Comparison of ENCODE assay signal across 11 cellular contexts in genomic region chr14:67602995-67603545, GRCh38. TPM values are rescaled to one million over a fixed set of nuclear protein-coding genes. Genes with fewer than 3 reads are reported as not detected.
DNase-seq lines count a peak whose midpoint lies in the region; ATAC-seq, FAIRE-seq and TF ChIP-seq lines count a peak whose summit lies in the region.
"Had no signal": no experiment of that assay in that cellular context is flagged by ENCODE, and none has a peak within 500 bp of the region (broad histone marks: within the 10 kb centered on the region; RNA-seq: fewer than 3 reads in every experiment).

No MANE protein-coding gene starts in this region.

- H3K27ac ChIP-seq in HepG2 (ENCODE audit: extremely low read length, insufficient read depth, low read length) (no peak overlapping the region), right lobe of liver (no peak overlapping the region), thyroid gland (peak overlapping the region; percentile 90 to 96 (median 95)), body of pancreas (no peak overlapping the region)

- peaks cover 39% of the 10 kb centered on the region for H3K4me1 ChIP-seq in HepG2 (ENCODE audit: insufficient read depth, low read length)
- H3K4me1 ChIP-seq in right lobe of liver: peaks cover 0 to 7% (median under 1%) of the 10 kb centered on the region in 4 donors
- H3K4me1 ChIP-seq in thyroid gland: peaks cover 13 to 23% of the 10 kb centered on the region in 2 donors
- peaks cover 19% of the 10 kb centered on the region for H3K4me1 ChIP-seq in body of pancreas

- no peak overlapping the region for H3K9ac ChIP-seq in HepG2 (ENCODE audit: insufficient read depth, low read depth, low read length)

- no peak for FAIRE-seq in HepG2 (lab: Jason Lieb, UNC)

- intact Hi-C loops in HepG2 (cut with micrococcal nuclease; ENCODE audit: unreplicated experiment) (no loop called here), right lobe of liver (cut with DNase I) (no loop called here), thyroid gland (cut with DNase I) (no loop called here), body of pancreas (cut with DNase I) (no loop called here)
- intact Hi-C loops in activated CD4-positive, alpha-beta T cell treated with anti-CD3 and anti-CD28 coated beads for 36 hours (cut with DNase I, micrococcal nuclease): loop anchor here in 1 of 2 experiments (5.0 to 10.0 kb wide), 2 partner anchors 1096 to 1192 kb away; partner anchors contain the start of genes GPHN and ZFP36L1

- no peaks in the 10 kb centered on the region for H4K20me1 ChIP-seq in HepG2 (ENCODE audit: insufficient read depth, low read length)

- 38% methylated on average over 5 of the region's 5 CpGs for WGBS in HepG2 (ENCODE audit: low lambda C conversion rate)
- 59% methylated on average over 5 of the region's 5 CpGs for WGBS in right lobe of liver (ENCODE audit: insufficient coverage, low coverage, low lambda C conversion rate, missing lambda C conversion rate)
- 24 to 33% methylated on average over 5 of the region's 5 CpGs for WGBS in thyroid gland, 2 donors
- WGBS in body of pancreas, 2 donors: 70 to 74% methylated on average over 5 of the region's 5 CpGs

- H3K4me3 Mint-ChIP-seq in activated CD4-positive, alpha-beta T cell treated with anti-CD3 and anti-CD28 coated beads for 36 hours: no peak overlapping the region

- H3K4me3 ChIP-seq in HepG2 (replicated peaks in 1 of 3; ENCODE audit: insufficient read depth in 1 of 3, low read depth in 2 of 3, low read length in 3 of 3) (peak overlapping the region in 1 of 3 experiments; percentile 21; a peak in 1 of 6 replicates), right lobe of liver (no peak overlapping the region), thyroid gland (replicated peaks in 1 of 3) (no peak overlapping the region), body of pancreas (no peak overlapping the region)

- peaks cover 3% of the 10 kb centered on the region for H3K36me3 Mint-ChIP-seq in activated CD4-positive, alpha-beta T cell treated with anti-CD3 and anti-CD28 coated beads for 36 hours (ENCODE audit: low read depth)

- H3K9me3 ChIP-seq in HepG2 (ENCODE audit: low read length) (no peaks in the 10 kb centered on the region), right lobe of liver (no peaks in the 10 kb centered on the region), thyroid gland (no peaks in the 10 kb centered on the region), body of pancreas (no peaks in the 10 kb centered on the region)

- H3K9me3 Mint-ChIP-seq in activated CD4-positive, alpha-beta T cell treated with anti-CD3 and anti-CD28 coated beads for 36 hours (ENCODE audit: low read depth): no peaks in the 10 kb centered on the region

- no peaks in the 10 kb centered on the region for H3K27me3 Mint-ChIP-seq in activated CD4-positive, alpha-beta T cell treated with anti-CD3 and anti-CD28 coated beads for 36 hours

- no peaks in the 10 kb centered on the region; a peak in 1 of 5 replicates for H3K27me3 ChIP-seq in HepG2 (ENCODE audit: control insufficient read depth in 1 of 2, insufficient read depth in 2 of 2, low read length in 2 of 2)
- no peaks in the 10 kb centered on the region for H3K27me3 ChIP-seq in right lobe of liver
- H3K27me3 ChIP-seq in thyroid gland: no peaks in the 10 kb centered on the region
- no peaks in the 10 kb centered on the region for H3K27me3 ChIP-seq in body of pancreas

- no peaks in the 10 kb centered on the region for H3K36me3 ChIP-seq in HepG2 (replicated peaks in 1 of 2; ENCODE audit: control insufficient read depth in 1 of 2, insufficient read depth in 2 of 2, low read length in 2 of 2)
- H3K36me3 ChIP-seq in right lobe of liver: no peaks in the 10 kb centered on the region
- no peaks in the 10 kb centered on the region for H3K36me3 ChIP-seq in thyroid gland
- H3K36me3 ChIP-seq in body of pancreas (replicated peaks in 1 of 2; ENCODE audit: insufficient read depth in 1 of 2, low read depth in 2 of 2): no peaks in the 10 kb centered on the region

- H2AFZ ChIP-seq in HepG2 (ENCODE audit: low read length): peak overlapping the region; percentile 11

- peaks cover 9% of the 10 kb centered on the region for H3K79me2 ChIP-seq in HepG2 (ENCODE audit: insufficient read depth, low read length)

- no peak for DNase-seq in HepG2 (ENCODE audit: low spot score)
- DNase-seq in right lobe of liver: no peak
- peak; percentile 76 for DNase-seq in NAMALWA (ENCODE audit: low spot score)
- peak; percentile 86 to 90 for DNase-seq in thyroid gland
- DNase-seq in body of pancreas: no peak
- DNase-seq in pons (ENCODE audit: low spot score): no peak
- DNase-seq in activated CD4-positive, alpha-beta T cell treated with anti-CD3 and anti-CD28 coated beads for 36 hours: no peak
- DNase-seq: activated T-cell treated with anti-CD3 and anti-CD28 coated beads for 4 hours, NCI-H446, SW 1271 had no signal

- in situ Hi-C loops in HepG2 (cut with HindIII; ENCODE audit: extremely low pct_ligation_motif_present, low pct_unique_long_range_greater_than_20kb): loop anchor here (25.0 kb wide), 1 partner anchor 1209 kb away; no protein-coding TSS in a partner anchor

- no peak for TF ChIP-seq EP300 in HepG2 (IDR thresholded peaks at IDR 0.05; ENCODE audit: low read depth in 2 of 2, low read length in 2 of 2)
- no peak for TF ChIP-seq EP300 in HepG2 (CRISPR knock-in tag; IDR thresholded peaks at IDR 0.05; ENCODE audit: borderline replicate concordance)

- H3K27ac Mint-ChIP-seq in activated CD4-positive, alpha-beta T cell treated with anti-CD3 and anti-CD28 coated beads for 36 hours: no peak overlapping the region

- TF ChIP-seq CTCF in HepG2 (CRISPR knock-in tag; IDR thresholded peaks at IDR 0.05): no peak
- no peak for TF ChIP-seq CTCF in right lobe of liver (IDR thresholded peaks at IDR 0.05)
- TF ChIP-seq CTCF in thyroid gland (IDR thresholded peaks at IDR 0.05): no peak
- TF ChIP-seq CTCF in body of pancreas (IDR thresholded peaks at IDR 0.05): no peak

- CTCF ChIA-PET in HepG2 (lab: Yijun Ruan, JAX; ENCODE audit: low intra/inter-chr PET ratio, low total read pairs): no interaction called here
- CTCF ChIA-PET in activated CD4-positive, alpha-beta T cell treated with anti-CD3 and anti-CD28 coated beads for 36 hours (lab: Charles Lee): interaction anchor here (1.2 kb wide), 1 partner anchor 77 kb away, joined by 3 read pairs; no protein-coding TSS in a partner anchor

- ATAC-seq in HepG2 (no peak), right lobe of liver (no peak), HG02938 (IDR thresholded peaks at IDR 0.05; ENCODE audit: unreplicated experiment) (peak; percentile 77), body of pancreas (no peak)
- ATAC-seq in activated CD4-positive, alpha-beta T cell treated with anti-CD3 and anti-CD28 coated beads for 36 hours: no peak

- peak overlapping the region; percentile 50; the same call in 1 of the 2 replicates for H3K4me2 ChIP-seq in HepG2 (ENCODE audit: low read depth, low read length)

- H3K4me1 Mint-ChIP-seq in activated CD4-positive, alpha-beta T cell treated with anti-CD3 and anti-CD28 coated beads for 36 hours: peaks cover 22% of the 10 kb centered on the region

- TF ChIP-seq POLR2A in HepG2 (IDR thresholded peaks at IDR 0.05; ENCODE audit: insufficient read depth in 1 of 2, low read depth in 2 of 2, low read length in 2 of 2): no peak
- no peak for TF ChIP-seq POLR2A in right lobe of liver (IDR thresholded peaks at IDR 0.05)
- TF ChIP-seq POLR2A in thyroid gland (IDR thresholded peaks at IDR 0.05): peak in 1 of 2 donors; percentile 51
- TF ChIP-seq POLR2A in body of pancreas (IDR thresholded peaks at IDR 0.05): no peak

- BruUV-seq in HepG2 (replicated peaks; lab: Mats Ljungman, UMichigan): no TSS peak

- TF ChIP-seq RAD21 in HepG2 (CRISPR knock-in tag; IDR thresholded peaks at IDR 0.05): no peak

- POLR2A ChIA-PET in HepG2 (lab: Yijun Ruan, JAX): interaction anchor here (1.2 kb wide), 1 partner anchor 19 kb away, joined by 3 read pairs; no protein-coding TSS in a partner anchor
- POLR2A ChIA-PET in activated CD4-positive, alpha-beta T cell treated with anti-CD3 and anti-CD28 coated beads for 36 hours (lab: Charles Lee): no interaction called here

RNA-seq across cellular contexts. Expression of gene PIGH, which starts 3.0 kb away (rescaled TPM):
- total RNA-seq in HepG2 (2016; rRNA removed; fragmentation: Illumina TruSeq; extraction: Trizol): 18.7 and 30.0 TPM in 2 replicates
- 23.7 and 27.0 TPM in 2 replicates for total RNA-seq in HepG2 (2016; cell fraction: cytosol; rRNA removed; fragmentation: Illumina TruSeq; extraction: Trizol; ENCODE audit: low read depth)
- total RNA-seq in HepG2 (2016; cell fraction: insoluble cytoplasmic fraction; rRNA removed; fragmentation: Illumina TruSeq; extraction: Trizol): 19.2 and 31.7 TPM in 2 replicates
- total RNA-seq in HepG2 (2016; cell fraction: membrane; rRNA removed; fragmentation: Illumina TruSeq; extraction: Trizol): 32.7 and 35.6 TPM in 2 replicates
- 30.3 and 31.6 TPM in 2 replicates for total RNA-seq in HepG2 (2016; cell fraction: nucleus; rRNA removed; fragmentation: Illumina TruSeq; extraction: Trizol)
- 43.5 and 53.6 TPM in 2 replicates for polyA plus RNA-seq in HepG2 (2011; rRNA removed)
- polyA plus RNA-seq in HepG2 (2011; cell fraction: cytosol; rRNA removed): 27.5 and 43.0 TPM in 2 replicates
- 107 and 111 TPM in 2 replicates for polyA plus RNA-seq in HepG2 (2011; cell fraction: nucleus; rRNA removed)
- polyA plus RNA-seq in HepG2 (2012): 25.2 and 35.2 TPM in 2 replicates
- polyA plus RNA-seq in HepG2 (2016; cell fraction: cytosol; fragmentation: Illumina TruSeq; extraction: Trizol; ENCODE audit: low read depth): 24.8 and 31.5 TPM in 2 replicates
- polyA plus RNA-seq in HepG2 (2016; cell fraction: insoluble cytoplasmic fraction; fragmentation: Illumina TruSeq; extraction: Trizol; ENCODE audit: low read depth): 17.9 and 20.6 TPM in 2 replicates
- polyA plus RNA-seq in HepG2 (2016; cell fraction: membrane; fragmentation: Illumina TruSeq; extraction: Trizol; ENCODE audit: low read depth): 29.8 and 32.1 TPM in 2 replicates
- 61.7 and 63.3 TPM in 2 replicates for polyA plus RNA-seq in HepG2 (2016; cell fraction: nucleus; fragmentation: Illumina TruSeq; extraction: Trizol; ENCODE audit: insufficient read depth, low read depth)
- polyA minus RNA-seq in HepG2 (2011; rRNA and poly(A)+ RNA removed; ENCODE audit: low replicate concordance): 16.6 and 25.0 TPM in 2 replicates
- 19.3 and 21.0 TPM in 2 replicates for polyA minus RNA-seq in HepG2 (2011; cell fraction: cytosol; rRNA and poly(A)+ RNA removed)
- 10.9 and 17.5 TPM in 2 replicates for polyA minus RNA-seq in HepG2 (2011; cell fraction: nucleus; rRNA and poly(A)+ RNA removed)
- total RNA-seq in right lobe of liver: 10 to 100 TPM; 12.7 to 16.0 (median 13.8) TPM
- total RNA-seq in thyroid gland: 100 to 1,000 TPM in 1 of 4 donors, 10 to 100 TPM in 3; 43.0 to 103 (median 63.1) TPM
- total RNA-seq in body of pancreas: 10 to 100 TPM; 14.2 to 30.1 TPM
- total RNA-seq in activated CD4-positive, alpha-beta T cell treated with anti-CD3 and anti-CD28 coated beads for 36 hours: 10 to 100 TPM; 14.9 to 21.4 TPM

RNA-seq across cellular contexts. Expression of gene ARG2, which starts 16.6 kb away (rescaled TPM):
- 37.5 and 59.7 TPM in 2 replicates for total RNA-seq in HepG2 (2016; rRNA removed; fragmentation: Illumina TruSeq; extraction: Trizol)
- 6.3 and 7.7 TPM in 2 replicates for total RNA-seq in HepG2 (2016; cell fraction: cytosol; rRNA removed; fragmentation: Illumina TruSeq; extraction: Trizol; ENCODE audit: low read depth)
- 39.6 and 59.5 TPM in 2 replicates for total RNA-seq in HepG2 (2016; cell fraction: insoluble cytoplasmic fraction; rRNA removed; fragmentation: Illumina TruSeq; extraction: Trizol)
- 11.9 and 12.9 TPM in 2 replicates for total RNA-seq in HepG2 (2016; cell fraction: membrane; rRNA removed; fragmentation: Illumina TruSeq; extraction: Trizol)
- total RNA-seq in HepG2 (2016; cell fraction: nucleus; rRNA removed; fragmentation: Illumina TruSeq; extraction: Trizol): 15.1 and 17.4 TPM in 2 replicates
- polyA plus RNA-seq in HepG2 (2011; rRNA removed): 71.2 and 73.6 TPM in 2 replicates
- 60.1 and 70.4 TPM in 2 replicates for polyA plus RNA-seq in HepG2 (2011; cell fraction: cytosol; rRNA removed)
- 17.5 and 19.4 TPM in 2 replicates for polyA plus RNA-seq in HepG2 (2011; cell fraction: nucleus; rRNA removed)
- 40.9 and 79.8 TPM in 2 replicates for polyA plus RNA-seq in HepG2 (2012)
- 6.2 and 6.3 TPM in 2 replicates for polyA plus RNA-seq in HepG2 (2016; cell fraction: cytosol; fragmentation: Illumina TruSeq; extraction: Trizol; ENCODE audit: low read depth)
- polyA plus RNA-seq in HepG2 (2016; cell fraction: insoluble cytoplasmic fraction; fragmentation: Illumina TruSeq; extraction: Trizol; ENCODE audit: low read depth): 53.1 and 54.4 TPM in 2 replicates
- 9.5 and 9.6 TPM in 2 replicates for polyA plus RNA-seq in HepG2 (2016; cell fraction: membrane; fragmentation: Illumina TruSeq; extraction: Trizol; ENCODE audit: low read depth)
- polyA plus RNA-seq in HepG2 (2016; cell fraction: nucleus; fragmentation: Illumina TruSeq; extraction: Trizol; ENCODE audit: insufficient read depth, low read depth): 17.5 and 21.2 TPM in 2 replicates
- 30.7 and 305 TPM in 2 replicates for polyA minus RNA-seq in HepG2 (2011; rRNA and poly(A)+ RNA removed; ENCODE audit: low replicate concordance)
- polyA minus RNA-seq in HepG2 (2011; cell fraction: cytosol; rRNA and poly(A)+ RNA removed): 47.9 and 62.8 TPM in 2 replicates
- polyA minus RNA-seq in HepG2 (2011; cell fraction: nucleus; rRNA and poly(A)+ RNA removed): 28.6 and 33.4 TPM in 2 replicates
- 1 to 10 TPM in 3 of 6 experiments, under 1 TPM in 2, not detected in 1; 0.92 to 3.3 (median 1.7) TPM for total RNA-seq in right lobe of liver
- 100 to 1,000 TPM in 2 of 4 donors, 10 to 100 TPM in 2; 76.1 to 160 (median 95.0) TPM for total RNA-seq in thyroid gland
- total RNA-seq in body of pancreas: 1 to 10 TPM; 3.6 to 4.6 TPM
- 10 to 100 TPM; 11.9 TPM for total RNA-seq in activated CD4-positive, alpha-beta T cell treated with anti-CD3 and anti-CD28 coated beads for 36 hours

Comparison
In these comparisons a context has a peak if more than half of its experiments do, and no peak if none do; other contexts are left out.
1. DNase-seq: peak in NAMALWA (single experiment) and thyroid gland (2 of 2); none in HepG2 (single experiment), right lobe of liver (0 of 3), body of pancreas (0 of 4), pons (single experiment) and activated CD4-positive, alpha-beta T cell treated with anti-CD3 and anti-CD28 coated beads for 36 hours (single experiment).
2. H3K27ac ChIP-seq: peak in thyroid gland (3 of 3); none in HepG2 (single experiment), right lobe of liver (0 of 3) and body of pancreas (0 of 4).